ENCODE assay signal across 6 cellular contexts in the genomic region with DNA sequence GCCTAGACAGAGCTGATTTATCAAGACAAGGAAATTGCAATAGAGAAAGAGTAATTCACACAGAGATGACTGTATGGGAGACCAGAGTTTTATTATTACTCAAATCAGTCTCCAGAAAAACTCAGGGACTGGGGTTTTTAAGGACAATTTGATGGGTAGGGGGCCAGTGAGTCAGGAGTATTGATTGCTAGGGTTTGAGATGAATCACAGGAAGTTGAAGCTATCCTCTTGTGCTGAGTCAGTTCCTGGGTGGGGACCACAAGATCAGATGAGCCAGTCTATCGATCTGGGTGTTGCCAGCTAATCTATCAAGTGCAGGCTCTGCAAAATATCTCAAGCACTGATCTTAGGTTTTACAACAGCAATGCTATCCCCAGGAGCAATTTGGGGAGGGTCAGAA.
DNase-seq lines count a peak whose midpoint lies in the region; ATAC-seq and TF ChIP-seq lines count a peak whose summit lies in the region.
"Not testable (repeated sequence)": the region's sequence is repeated elsewhere in the genome, so short reads cannot be mapped to it uniquely, and the experiment has no call there.

No MANE protein-coding gene starts in this region.

- H3K4me1 Mint-ChIP-seq in T-helper 2 cell treated with Interferon-gamma antibody and Interleukin-4, amounts not matched to agents 5 μg/mL and 100 μg/mL, for 36 hours (ENCODE audit: low read depth); activated naive CD4-positive, alpha-beta T cell treated with anti-CD3 and anti-CD28 coated beads for 36 hours (ENCODE audit: low read depth): not testable (repeated sequence)
- peaks cover 12% of the 10 kb centered on the region for H3K4me1 Mint-ChIP-seq in activated CD4-positive, alpha-beta memory T cell treated with anti-CD3 and anti-CD28 coated beads, Interleukin-2, amount 10 ng/mL, durations not matched to agents 7 days and 5 days

- peak; percentile 3 for DNase-seq in DND-41
- DNase-seq in T-helper 2 cell treated with Interferon-gamma antibody and Interleukin-4, amounts not matched to agents 5 μg/mL and 100 μg/mL, for 36 hours (ENCODE audit: low spot score): peak; percentile 16
- peak; percentile 6 for DNase-seq in activated CD4-positive, alpha-beta T cell treated with anti-CD3 and anti-CD28 coated beads for 48 hours
- peak; percentile 32 for DNase-seq in activated CD4-positive, alpha-beta memory T cell treated with anti-CD3 and anti-CD28 coated beads, Interleukin-2, amount 10 ng/mL, durations not matched to agents 7 days and 5 days
- peak; percentile 6 for DNase-seq in activated naive CD4-positive, alpha-beta T cell treated with anti-CD3 and anti-CD28 coated beads for 36 hours
- peak; percentile 8 for DNase-seq in stimulated activated CD4-positive, alpha-beta T cell treated with anti-CD3 and anti-CD28 coated beads, Interleukin-1b, Interleukin-23, amount 100 ng/mL, for 48 hours

- H3K27me3 Mint-ChIP-seq in T-helper 2 cell treated with Interferon-gamma antibody and Interleukin-4, amounts not matched to agents 5 μg/mL and 100 μg/mL, for 36 hours (ENCODE audit: low read depth); activated CD4-positive, alpha-beta memory T cell treated with anti-CD3 and anti-CD28 coated beads, Interleukin-2, amount 10 ng/mL, durations not matched to agents 7 days and 5 days; activated naive CD4-positive, alpha-beta T cell treated with anti-CD3 and anti-CD28 coated beads for 36 hours (ENCODE audit: low read depth): not testable (repeated sequence)

- H3K27ac Mint-ChIP-seq in T-helper 2 cell treated with Interferon-gamma antibody and Interleukin-4, amounts not matched to agents 5 μg/mL and 100 μg/mL, for 36 hours; activated CD4-positive, alpha-beta memory T cell treated with anti-CD3 and anti-CD28 coated beads, Interleukin-2, amount 10 ng/mL, durations not matched to agents 7 days and 5 days; activated naive CD4-positive, alpha-beta T cell treated with anti-CD3 and anti-CD28 coated beads for 36 hours: not testable (repeated sequence)

- not testable (repeated sequence) for H3K9me3 ChIP-seq in DND-41 (ENCODE audit: insufficient read depth, low read length, severe bottlenecking)

- not testable (repeated sequence) for H3K4me3 ChIP-seq in DND-41 (ENCODE audit: low read depth in 1 of 2, low read length in 2 of 2)

- intact Hi-C loops in activated naive CD4-positive, alpha-beta T cell treated with anti-CD3 and anti-CD28 coated beads for 36 hours (cut with micrococcal nuclease): not testable (repeated sequence)

- not testable (repeated sequence) for H3K79me2 ChIP-seq in DND-41 (ENCODE audit: insufficient read depth, low read length)

- H3K4me2 ChIP-seq in DND-41 (ENCODE audit: insufficient read depth, low read length): not testable (repeated sequence)

- CTCF ChIA-PET in activated CD4-positive, alpha-beta memory T cell treated with anti-CD3 and anti-CD28 coated beads, Interleukin-2, amount 10 ng/mL, durations not matched to agents 7 days and 5 days (lab: Charles Lee); activated naive CD4-positive, alpha-beta T cell treated with anti-CD3 and anti-CD28 coated beads for 36 hours (lab: Charles Lee): not testable (repeated sequence)

- H3K4me3 Mint-ChIP-seq in T-helper 2 cell treated with Interferon-gamma antibody and Interleukin-4, amounts not matched to agents 5 μg/mL and 100 μg/mL, for 36 hours; activated CD4-positive, alpha-beta memory T cell treated with anti-CD3 and anti-CD28 coated beads, Interleukin-2, amount 10 ng/mL, durations not matched to agents 7 days and 5 days; activated naive CD4-positive, alpha-beta T cell treated with anti-CD3 and anti-CD28 coated beads for 36 hours: not testable (repeated sequence)

- not testable (repeated sequence) for H3K36me3 Mint-ChIP-seq in T-helper 2 cell treated with Interferon-gamma antibody and Interleukin-4, amounts not matched to agents 5 μg/mL and 100 μg/mL, for 36 hours (ENCODE audit: low read depth); activated CD4-positive, alpha-beta memory T cell treated with anti-CD3 and anti-CD28 coated beads, Interleukin-2, amount 10 ng/mL, durations not matched to agents 7 days and 5 days (ENCODE audit: low read depth); activated naive CD4-positive, alpha-beta T cell treated with anti-CD3 and anti-CD28 coated beads for 36 hours (ENCODE audit: low read depth)

- TF ChIP-seq CTCF in DND-41 (IDR thresholded peaks at IDR 0.05; ENCODE audit: borderline replicate concordance, extremely low read depth, low read length, poor library complexity, severe bottlenecking): not testable (repeated sequence)

- H3K36me3 ChIP-seq in DND-41 (ENCODE audit: insufficient read depth, low read length): not testable (repeated sequence)

- not testable (repeated sequence) for H4K20me1 ChIP-seq in DND-41 (ENCODE audit: insufficient read depth, low read length)

- POLR2A ChIA-PET in activated CD4-positive, alpha-beta memory T cell treated with anti-CD3 and anti-CD28 coated beads, Interleukin-2, amount 10 ng/mL, durations not matched to agents 7 days and 5 days (lab: Charles Lee): not testable (repeated sequence)

- not testable (repeated sequence) for H3K27me3 ChIP-seq in DND-41 (ENCODE audit: insufficient read depth, low read length, poor library complexity)

- not testable (repeated sequence) for H2AFZ ChIP-seq in DND-41 (ENCODE audit: low read depth, low read length)

- H3K4me1 ChIP-seq in DND-41 (ENCODE audit: insufficient read depth, low read length): not testable (repeated sequence)

- H3K9me3 Mint-ChIP-seq in T-helper 2 cell treated with Interferon-gamma antibody and Interleukin-4, amounts not matched to agents 5 μg/mL and 100 μg/mL, for 36 hours; activated CD4-positive, alpha-beta memory T cell treated with anti-CD3 and anti-CD28 coated beads, Interleukin-2, amount 10 ng/mL, durations not matched to agents 7 days and 5 days; activated naive CD4-positive, alpha-beta T cell treated with anti-CD3 and anti-CD28 coated beads for 36 hours: not testable (repeated sequence)

- H3K27ac ChIP-seq in DND-41 (ENCODE audit: low read length): not testable (repeated sequence)

- peak; percentile 27; the same call in 1 of the 3 replicates for ATAC-seq in DND-41 (ENCODE audit: insufficient read depth, low read depth)

- H3K9ac ChIP-seq in DND-41 (ENCODE audit: low read depth, low read length): not testable (repeated sequence)
